ENCODE assay signal across 9 cellular contexts in the genomic region with DNA sequence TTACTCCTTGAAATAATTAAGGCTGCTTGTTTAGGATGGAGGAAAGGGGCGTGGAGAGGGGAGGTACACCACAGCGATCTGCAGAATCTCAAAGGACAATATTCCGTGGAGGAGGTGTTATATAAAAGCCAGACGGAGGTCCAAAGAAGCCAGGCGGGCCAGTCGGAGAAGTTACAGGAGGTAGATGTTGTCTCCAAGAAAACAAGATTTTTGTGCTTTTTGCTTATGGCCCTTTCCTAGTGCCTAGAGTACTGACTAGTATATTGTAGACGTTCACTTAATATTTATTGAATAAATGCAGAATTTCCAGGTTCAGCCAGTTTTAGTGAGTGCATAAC. TPM values are rescaled to one million over a fixed set of nuclear protein-coding genes. Genes with fewer than 3 reads are reported as not detected.
DNase-seq lines count a peak whose midpoint lies in the region; ATAC-seq and TF ChIP-seq lines count a peak whose summit lies in the region.
"Had no signal": no experiment of that assay in that cellular context is flagged by ENCODE, and none has a peak within 500 bp of the region (broad histone marks: within the 10 kb centered on the region; RNA-seq: fewer than 3 reads in every experiment).

No MANE protein-coding gene starts in this region.

- H3K36me3 ChIP-seq in H7 (replicated peaks; ENCODE audit: control insufficient read depth, insufficient read depth, low read length) = no peaks in the 10 kb centered on the region; the same call in 1 of the 2 replicates

- H3K4me1 Mint-ChIP-seq in T-helper 17 cell = peaks cover 34% of the 10 kb centered on the region

- TF ChIP-seq CTCF in foreskin fibroblast (IDR thresholded peaks at IDR 0.05; ENCODE audit: low read depth, low read length) = no peak

- no peaks in the 10 kb centered on the region for H3K27me3 ChIP-seq in H7 (ENCODE audit: control insufficient read depth, insufficient read depth, low read length)

- H3K27ac Mint-ChIP-seq in T-helper 17 cell = peak overlapping the region; percentile 72

- H3K4me3 ChIP-seq in H7 (ENCODE audit: insufficient read depth, low read depth, low read length) = peak overlapping the region; percentile 79
- H3K4me3 ChIP-seq in foreskin fibroblast (ENCODE audit: low read depth in 1 of 2, low read length in 2 of 2) = peak overlapping the region; percentile 66 to 95

- peak overlapping the region; percentile 95 for H3K4me3 Mint-ChIP-seq in T-helper 17 cell

- no peaks in the 10 kb centered on the region for H3K27me3 Mint-ChIP-seq in T-helper 17 cell

- ATAC-seq in T-helper 17 cell = no peak
- ATAC-seq in HG02884 (IDR thresholded peaks at IDR 0.05; ENCODE audit: unreplicated experiment) = no peak
- no peak for ATAC-seq in HG03521 (IDR thresholded peaks at IDR 0.05; ENCODE audit: unreplicated experiment)
- ATAC-seq in GM18520 (IDR thresholded peaks at IDR 0.05; ENCODE audit: unreplicated experiment) = no peak

- H3K9me3 ChIP-seq in T-helper 17 cell (ENCODE audit: control insufficient read depth, low read length, poor library complexity, severe bottlenecking) = no peaks in the 10 kb centered on the region

- DNase-seq in H7 = no peak
- no peak for DNase-seq in T-helper 17 cell
- DNase-seq in foreskin fibroblast = peak in 1 of 2 donors; percentile 49
- peak; percentile 34 for DNase-seq in renal cortical epithelial cell (ENCODE audit: low read depth)
- no peak for DNase-seq in AML-193 (lab: John Stamatoyannopoulos, UW)

- peaks cover 7% of the 10 kb centered on the region for H3K36me3 Mint-ChIP-seq in T-helper 17 cell (ENCODE audit: low read depth)

RNA-seq across cellular contexts. Expression of a gene that starts 0.8 kb away (rescaled TPM):
- 18.3 and 19.1 TPM in 2 replicates for total RNA-seq in H7 (2014; rRNA removed; shearing (Covaris generic))
- total RNA-seq in T-helper 17 cell = 10 to 100 TPM in 1 of 2 donors, 1 to 10 TPM in 1; 7.3 to 13.3 TPM
- total RNA-seq in renal cortical epithelial cell = 28.5 and 63.6 TPM in 2 replicates

RNA-seq across cellular contexts. Expression of a gene that starts 57.2 kb away (rescaled TPM):
- total RNA-seq in H7 (2014; rRNA removed; shearing (Covaris generic)) = not detected in 2 replicates
- total RNA-seq in T-helper 17 cell = not detected
- not detected in 2 replicates for total RNA-seq in renal cortical epithelial cell
- total RNA-seq: glomerular endothelial cell had no signal
